ENCODE assay signal across 8 cellular contexts in the genomic region with DNA sequence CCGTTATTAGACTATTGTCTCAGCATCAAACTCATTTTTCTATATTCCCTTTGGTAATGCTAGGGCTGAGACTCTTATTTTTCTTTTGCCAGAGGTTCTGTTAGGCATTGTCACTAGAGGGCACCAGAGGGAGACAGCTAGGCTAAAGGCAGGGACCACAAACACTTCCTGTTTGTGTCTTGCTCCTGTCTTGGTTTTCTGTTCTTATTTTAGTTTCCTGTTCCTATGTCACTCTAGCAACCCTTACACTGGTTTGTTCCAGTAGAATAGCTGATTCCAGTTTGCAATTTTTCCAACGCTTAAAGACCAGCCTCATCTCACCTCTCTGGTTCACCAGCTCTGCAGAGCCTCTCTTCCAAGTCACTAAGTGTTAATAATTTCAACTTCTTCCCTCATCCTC.
DNase-seq lines count a peak whose midpoint lies in the region; ATAC-seq, FAIRE-seq and TF ChIP-seq lines count a peak whose summit lies in the region.

No MANE protein-coding gene starts in this region.

- H3K36me3 ChIP-seq in HEK293 (ENCODE audit: control insufficient read depth in 2 of 2, insufficient read depth in 1 of 2, low read length in 2 of 2) = no peaks in the 10 kb centered on the region
- no peaks in the 10 kb centered on the region for H3K36me3 ChIP-seq in RWPE2 (ENCODE audit: low read depth)
- H3K36me3 ChIP-seq in adrenal gland (replicated peaks in 1 of 2) = no peaks in the 10 kb centered on the region
- no peaks in the 10 kb centered on the region for H3K36me3 ChIP-seq in right atrium auricular region
- H3K36me3 ChIP-seq in small intestine (ENCODE audit: control insufficient read depth in 2 of 2, insufficient read depth in 2 of 2, low read length in 2 of 2) = no peaks in the 10 kb centered on the region

- DNase-seq in activated T-cell treated with anti-CD3 and anti-CD28 coated beads for 1 hour (ENCODE audit: low read depth) = peak; percentile 22
- DNase-seq in activated T-cell treated with anti-CD3 and anti-CD28 coated beads, Interleukin-2, amount 50 U/mL, for 1 hour = no peak
- peak; percentile 14 for DNase-seq in LNCaP clone FGC (ENCODE audit: low read depth)
- DNase-seq in RWPE2 (ENCODE audit: low spot score) = no peak
- peak; percentile 48 to 74 (median 65) for DNase-seq in adrenal gland
- DNase-seq in right atrium auricular region (ENCODE audit: low spot score) = no peak
- peak; percentile 75 for DNase-seq in small intestine

- H3K27me3 ChIP-seq in RWPE2 (ENCODE audit: insufficient read depth, poor library complexity, severe bottlenecking) = no peaks in the 10 kb centered on the region
- H3K27me3 ChIP-seq in adrenal gland = peaks cover 4% of the 10 kb centered on the region
- no peaks in the 10 kb centered on the region for H3K27me3 ChIP-seq in right atrium auricular region
- no peaks in the 10 kb centered on the region for H3K27me3 ChIP-seq in small intestine (ENCODE audit: control insufficient read depth in 2 of 2, insufficient read depth in 2 of 2, low read length in 2 of 2)

- no peak overlapping the region for H3K27ac ChIP-seq in HEK293 (ENCODE audit: extremely low read depth, low read depth, low read length)
- H3K27ac ChIP-seq in RWPE2 (ENCODE audit: poor library complexity, severe bottlenecking) = no peak overlapping the region
- H3K27ac ChIP-seq in adrenal gland = no peak overlapping the region
- no peak overlapping the region for H3K27ac ChIP-seq in right atrium auricular region
- peak overlapping the region in 1 of 2 donors; percentile 51 for H3K27ac ChIP-seq in small intestine (ENCODE audit: low read depth in 1 of 2, low read length in 1 of 2)

- H3K4me3 ChIP-seq in HEK293 (ENCODE audit: low read depth, low read length) (no peak overlapping the region), LNCaP clone FGC (ENCODE audit: low read depth, low read length) (no peak overlapping the region), RWPE2 (ENCODE audit: severe bottlenecking) (no peak overlapping the region), adrenal gland (no peak overlapping the region), right atrium auricular region (no peak overlapping the region), small intestine (ENCODE audit: low read depth in 1 of 2, low read length in 2 of 2) (no peak overlapping the region)

- CTCF ChIA-PET in HEK293 (lab: Yijun Ruan, JAX) = interaction anchor here (0.5 to 2.0 kb wide), 20 partner anchors 8 to 1756 kb away, joined by 3 to 22 read pairs (median 3); no protein-coding TSS in a partner anchor

- 17 to 24% (median 21%) methylated on average over 2 of the region's 2 CpGs for WGBS in adrenal gland, 4 donors
- WGBS in small intestine, 3 donors = 14 to 31% (median 17%) methylated on average over 2 of the region's 2 CpGs

- no peak for FAIRE-seq in small intestine (lab: Jason Lieb, UNC)

- intact Hi-C loops in adrenal gland (cut with DNase I) = loop anchor here (5.0 to 10.0 kb wide), 3 partner anchors 283 to 383 kb away; no protein-coding TSS in a partner anchor

- no peak for TF ChIP-seq POLR2A in adrenal gland (IDR thresholded peaks at IDR 0.05)

- TF ChIP-seq CTCF in HEK293 (tag by site-specific recombination; IDR thresholded peaks at IDR 0.05) (no peak), LNCaP clone FGC (IDR thresholded peaks at IDR 0.05; ENCODE audit: control insufficient read depth, extremely low read depth, insufficient read depth) (peak; percentile 83), RWPE2 (IDR thresholded peaks at IDR 0.05; ENCODE audit: poor library complexity, severe bottlenecking) (peak; percentile 88), adrenal gland (IDR thresholded peaks at IDR 0.05) (peak; percentile 69 to 88 (median 81)), right atrium auricular region (IDR thresholded peaks at IDR 0.05) (peak; percentile 70 to 90)

- POLR2A ChIA-PET in HEK293 (lab: Yijun Ruan, JAX) = no interaction called here

- 0 out of 3 replicates have a peak, but pooled peaks have one; percentile 60 for ATAC-seq in RWPE2 (ENCODE audit: low read depth)

- no peaks in the 10 kb centered on the region for H3K4me1 ChIP-seq in HEK293 (ENCODE audit: control insufficient read depth, insufficient read depth, low read length)
- H3K4me1 ChIP-seq in RWPE2 (ENCODE audit: insufficient read depth, poor library complexity, severe bottlenecking) = no peaks in the 10 kb centered on the region
- H3K4me1 ChIP-seq in adrenal gland (replicated peaks in 1 of 2) = peaks cover 0 to 4% of the 10 kb centered on the region in 2 donors
- H3K4me1 ChIP-seq in right atrium auricular region = peaks cover 0 to 4% of the 10 kb centered on the region in 2 donors
- no peaks in the 10 kb centered on the region for H3K4me1 ChIP-seq in small intestine (ENCODE audit: control insufficient read depth in 2 of 2, insufficient read depth in 1 of 2, low read depth in 1 of 2, low read length in 1 of 2)

- H3K9me3 ChIP-seq in HEK293 (ENCODE audit: control insufficient read depth, insufficient read depth, low read depth, low read length) (no peaks in the 10 kb centered on the region), RWPE2 (ENCODE audit: severe bottlenecking) (no peaks in the 10 kb centered on the region), adrenal gland (replicated peaks in 1 of 3) (no peaks in the 10 kb centered on the region), right atrium auricular region (no peaks in the 10 kb centered on the region), small intestine (ENCODE audit: control insufficient read depth, low read depth) (no peaks in the 10 kb centered on the region)

TF ChIP-seq in HEK293, 187 proteins besides CTCF, POLR2A, EP300 and RAD21:
- TF ChIP-seq MZF1 (tag by site-specific recombination; IDR thresholded peaks at IDR 0.05; ENCODE audit: borderline replicate concordance) = no peak
- TF ChIP-seq ZNF654 (tag by site-specific recombination; IDR thresholded peaks at IDR 0.05; ENCODE audit: low read depth) = peak; percentile 27

Comparison
In these comparisons a context has a peak if more than half of its experiments do, and no peak if none do; other contexts are left out.
1. DNase-seq: peak in activated T-cell treated with anti-CD3 and anti-CD28 coated beads for 1 hour (single experiment), LNCaP clone FGC (single experiment), adrenal gland (7 of 7) and small intestine (single experiment); none in activated T-cell treated with anti-CD3 and anti-CD28 coated beads, Interleukin-2, amount 50 U/mL, for 1 hour (single experiment), RWPE2 (single experiment) and right atrium auricular region (single experiment).